In genomic region chr17:73342057-73342522, GRCh38 we compare ENCODE assay signal across 8 cellular contexts. TPM values are rescaled to one million over a fixed set of nuclear protein-coding genes. Genes with fewer than 3 reads are reported as not detected.
DNase-seq lines count a peak whose midpoint lies in the region; ATAC-seq, FAIRE-seq and TF ChIP-seq lines count a peak whose summit lies in the region.

No MANE protein-coding gene starts in this region.

- CTCF ChIA-PET in activated CD4-positive, alpha-beta T cell treated with anti-CD3 and anti-CD28 coated beads, Interleukin-2, amount 10 ng/mL, durations not matched to agents 7 days and 5 days (lab: Charles Lee), result interaction anchor here (1.5 to 1.6 kb wide), 2 partner anchors 23 to 24 kb away, joined by 3 to 5 read pairs; no protein-coding TSS in a partner anchor

- H3K4me1 ChIP-seq in small intestine (ENCODE audit: control insufficient read depth in 2 of 2, insufficient read depth in 1 of 2, low read depth in 1 of 2, low read length in 1 of 2), result peaks cover 0 to 6% of the 10 kb centered on the region in 2 donors

- peaks cover 0 to 2% (median 0%) of the 10 kb centered on the region in 5 experiments for H3K9me3 Mint-ChIP-seq in brain
- no peaks in the 10 kb centered on the region for H3K9me3 Mint-ChIP-seq in activated CD4-positive, alpha-beta T cell treated with anti-CD3 and anti-CD28 coated beads, Interleukin-2, amount 10 ng/mL, durations not matched to agents 7 days and 5 days

- H3K27me3 ChIP-seq in small intestine (ENCODE audit: control insufficient read depth in 2 of 2, insufficient read depth in 2 of 2, low read length in 2 of 2), result no peaks in the 10 kb centered on the region

- ATAC-seq in GM21717 (IDR thresholded peaks at IDR 0.05; ENCODE audit: unreplicated experiment), result no peak
- ATAC-seq in HG03442 (IDR thresholded peaks at IDR 0.05; ENCODE audit: unreplicated experiment), result no peak

- WGBS in small intestine, 3 donors, result 27 to 52% (median 42%) methylated on average over 12 of the region's 12 CpGs

- H3K4me1 Mint-ChIP-seq in brain, result peaks cover 92% of the 10 kb centered on the region
- peaks cover 3% of the 10 kb centered on the region for H3K4me1 Mint-ChIP-seq in activated CD4-positive, alpha-beta T cell treated with anti-CD3 and anti-CD28 coated beads, Interleukin-2, amount 10 ng/mL, durations not matched to agents 7 days and 5 days

- POLR2A ChIA-PET in activated CD4-positive, alpha-beta T cell treated with anti-CD3 and anti-CD28 coated beads, Interleukin-2, amount 10 ng/mL, durations not matched to agents 7 days and 5 days (lab: Charles Lee), result no interaction called here

- H3K36me3 Mint-ChIP-seq in brain, result peaks cover 6% of the 10 kb centered on the region
- no peaks in the 10 kb centered on the region for H3K36me3 Mint-ChIP-seq in activated CD4-positive, alpha-beta T cell treated with anti-CD3 and anti-CD28 coated beads, Interleukin-2, amount 10 ng/mL, durations not matched to agents 7 days and 5 days (ENCODE audit: low read depth)

- peak overlapping the region in 1 of 2 donors; percentile 8 for H3K27ac ChIP-seq in small intestine (ENCODE audit: low read depth in 1 of 2, low read length in 1 of 2)

- no peaks in the 10 kb centered on the region for H3K9me3 ChIP-seq in small intestine (ENCODE audit: control insufficient read depth, low read depth)

- no peak for TF ChIP-seq CTCF in brain (conservative IDR thresholded peaks at IDR 0.05)

- FAIRE-seq in small intestine (lab: Jason Lieb, UNC), result no peak

- peak overlapping the region; percentile 95 to 100 (median 97) for H3K27ac Mint-ChIP-seq in brain
- H3K27ac Mint-ChIP-seq in activated CD4-positive, alpha-beta T cell treated with anti-CD3 and anti-CD28 coated beads, Interleukin-2, amount 10 ng/mL, durations not matched to agents 7 days and 5 days, result no peak overlapping the region

- H3K36me3 ChIP-seq in small intestine (ENCODE audit: control insufficient read depth in 2 of 2, insufficient read depth in 2 of 2, low read length in 2 of 2), result no peaks in the 10 kb centered on the region

- H3K4me3 Mint-ChIP-seq in brain, result peak overlapping the region; percentile 59 to 75 (median 71)
- H3K4me3 Mint-ChIP-seq in activated CD4-positive, alpha-beta T cell treated with anti-CD3 and anti-CD28 coated beads, Interleukin-2, amount 10 ng/mL, durations not matched to agents 7 days and 5 days, result no peak overlapping the region

- no peaks in the 10 kb centered on the region for H3K27me3 Mint-ChIP-seq in brain
- H3K27me3 Mint-ChIP-seq in activated CD4-positive, alpha-beta T cell treated with anti-CD3 and anti-CD28 coated beads, Interleukin-2, amount 10 ng/mL, durations not matched to agents 7 days and 5 days, result no peaks in the 10 kb centered on the region

- no peak overlapping the region for H3K4me3 ChIP-seq in small intestine (ENCODE audit: low read depth in 1 of 2, low read length in 2 of 2)

- DNase-seq in MV-4-11 (lab: John Stamatoyannopoulos, UW) (peak; percentile 12), iPS-NIHi11 (ENCODE audit: low spot score) (peak; percentile 88), small intestine (peak; percentile 15), 8988T (no peak)
- DNase-seq in activated CD4-positive, alpha-beta T cell treated with anti-CD3 and anti-CD28 coated beads, Interleukin-2, amount 10 ng/mL, durations not matched to agents 7 days and 5 days, result no peak

RNA-seq across cellular contexts. Expression of gene CDC42EP4, which starts 30.3 kb away (rescaled TPM):
- 110 TPM for polyA plus RNA-seq in brain (ENCODE audit: insufficient read depth, low read depth, low replicate concordance)
- polyA plus RNA-seq in small intestine, result 10 to 100 TPM; 46.5 to 60.8 (median 57.4) TPM
- total RNA-seq in activated CD4-positive, alpha-beta T cell treated with anti-CD3 and anti-CD28 coated beads, Interleukin-2, amount 10 ng/mL, durations not matched to agents 7 days and 5 days, result 1 to 10 TPM; 1.7 to 2.1 TPM

Comparison
In these comparisons a context has a peak if more than half of its experiments do, and no peak if none do; other contexts are left out.
1. DNase-seq: peak in MV-4-11 (single experiment), iPS-NIHi11 (single experiment) and small intestine (single experiment); none in 8988T (single experiment) and activated CD4-positive, alpha-beta T cell treated with anti-CD3 and anti-CD28 coated beads, Interleukin-2, amount 10 ng/mL, durations not matched to agents 7 days and 5 days (single experiment).